In the genomic region with DNA sequence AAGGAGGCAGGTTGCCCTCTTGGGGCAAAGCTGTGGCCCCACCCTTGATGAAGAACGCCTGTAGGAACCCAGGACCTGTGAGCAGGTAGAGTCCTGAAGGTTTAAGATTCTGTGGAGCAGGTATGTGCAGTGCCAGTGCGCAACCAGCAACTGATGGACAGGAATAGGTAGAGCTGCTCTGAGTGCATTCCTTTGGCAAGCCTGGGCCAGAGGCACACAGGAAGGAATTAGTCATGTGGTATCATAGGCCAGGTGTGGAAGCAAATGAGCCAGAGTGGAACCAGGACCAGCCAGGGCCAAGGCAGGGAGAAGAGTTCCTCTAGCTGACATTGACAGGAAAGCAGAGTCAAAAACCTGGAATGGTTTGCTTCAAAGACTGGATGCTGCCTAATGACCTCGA, we compare ENCODE assay signal across 17 cellular contexts. TPM values are rescaled to one million over a fixed set of nuclear protein-coding genes. Genes with fewer than 3 reads are reported as not detected.
DNase-seq lines count a peak whose midpoint lies in the region; ATAC-seq, FAIRE-seq and TF ChIP-seq lines count a peak whose summit lies in the region.
"Had no signal": no experiment of that assay in that cellular context is flagged by ENCODE, and none has a peak within 500 bp of the region (broad histone marks: within the 10 kb centered on the region; RNA-seq: fewer than 3 reads in every experiment).

No MANE protein-coding gene starts in this region.

- intact Hi-C loops in Caco-2 (cut with micrococcal nuclease; ENCODE audit: unreplicated experiment) = no loop called here

- H3K9ac ChIP-seq in astrocyte (ENCODE audit: low read length) = no peak overlapping the region

- H3K9me3 ChIP-seq in Caco-2 (no peaks in the 10 kb centered on the region), astrocyte (ENCODE audit: insufficient read depth, low read depth, low read length) (no peaks in the 10 kb centered on the region)
- H3K9me3 ChIP-seq: spleen had no signal

- peak; percentile 16 to 48 for DNase-seq in Caco-2
- no peak for DNase-seq in astrocyte (ENCODE audit: low read depth)
- no peak for DNase-seq in natural killer cell treated with Interleukin-12 subunit alpha and Interleukin-12 subunit beta and Interleukin-15 and Interleukin-18, amount 100 ng/mL, for 72 hours (ENCODE audit: low spot score)
- DNase-seq in middle frontal gyrus (ENCODE audit: extremely low spot score, low spot score) = no peak
- DNase-seq in erythroblast (lab: John Stamatoyannopoulos, UW) = no peak
- DNase-seq in D721Med (ENCODE audit: insufficient read length, low spot score) = no peak
- DNase-seq: DMS79 treated with DMSO at 0.1 percent for 48 hours; foreskin melanocyte; H7; mesendoderm; NCI-H2029 treated with DMSO at 0.1 percent for 48 hours; spleen; stimulated activated naive CD4-positive, alpha-beta T cell had no signal

- no peak overlapping the region for H2AFZ ChIP-seq in astrocyte (ENCODE audit: low read depth, low read length)

- no peaks in the 10 kb centered on the region for H3K36me3 ChIP-seq in Caco-2 (ENCODE audit: control insufficient read depth, insufficient read depth, low read length)
- no peaks in the 10 kb centered on the region for H3K36me3 ChIP-seq in astrocyte (ENCODE audit: insufficient read depth, low read length)

- TF ChIP-seq POLR2A in erythroblast (IDR thresholded peaks at IDR 0.05; ENCODE audit: low read length) = no peak

- POLR2A ChIA-PET in Caco-2 (lab: Charles Lee) = no interaction called here

- no peak for FAIRE-seq in astrocyte (lab: Jason Lieb, UNC)
- no peak for FAIRE-seq in D721Med (lab: Jason Lieb, UNC)

- H4K20me1 ChIP-seq in astrocyte (ENCODE audit: insufficient read depth, low read length) = no peaks in the 10 kb centered on the region

- H3K79me2 ChIP-seq in astrocyte (ENCODE audit: insufficient read depth, low read length) = peaks cover 9% of the 10 kb centered on the region

- no peak overlapping the region for H3K27ac ChIP-seq in astrocyte (ENCODE audit: low read depth, low read length)
- H3K27ac ChIP-seq: spleen had no signal

- BruUV-seq in Caco-2 (replicated peaks; lab: Mats Ljungman, UMichigan) = no TSS peak

- H3K36me3 Mint-ChIP-seq in Caco-2 (ENCODE audit: insufficient read depth, unreplicated experiment) (peaks cover 33% of the 10 kb centered on the region), IgD-negative memory B cell (peaks cover 2% of the 10 kb centered on the region), astrocyte (ENCODE audit: low read depth, unreplicated experiment) (peaks cover 4% of the 10 kb centered on the region)
- no peaks in the 10 kb centered on the region for H3K36me3 Mint-ChIP-seq in natural killer cell treated with Interleukin-12 subunit alpha and Interleukin-12 subunit beta and Interleukin-15 and Interleukin-18, amount 100 ng/mL, for 72 hours

- CTCF ChIA-PET in Caco-2 (lab: Charles Lee) = no interaction called here

- no peak overlapping the region for H3K4me2 ChIP-seq in astrocyte (ENCODE audit: low read length)

- H3K27me3 ChIP-seq in Caco-2 (replicated peaks; ENCODE audit: control insufficient read depth, insufficient read depth, low read length) (no peaks in the 10 kb centered on the region), astrocyte (ENCODE audit: insufficient read depth, low read length) (no peaks in the 10 kb centered on the region)
- H3K27me3 ChIP-seq: spleen had no signal

- ATAC-seq in natural killer cell treated with Interleukin-12 subunit alpha and Interleukin-12 subunit beta and Interleukin-15 and Interleukin-18, amount 100 ng/mL, for 72 hours = no peak
- ATAC-seq in activated CD4-positive, CD25-positive, alpha-beta regulatory T cell treated with anti-CD3 and anti-CD28 coated beads, Interleukin-2, amount 50 U/mL, for 24 hours = no peak

- peaks cover 16% of the 10 kb centered on the region for H3K4me1 ChIP-seq in Caco-2
- peaks cover 6% of the 10 kb centered on the region for H3K4me1 ChIP-seq in astrocyte (ENCODE audit: insufficient read depth, low read length)

- no peak overlapping the region for H3K27ac Mint-ChIP-seq in Caco-2 (ENCODE audit: unreplicated experiment)
- H3K27ac Mint-ChIP-seq in IgD-negative memory B cell = peak overlapping the region in 1 of 3 donors; percentile 43
- H3K27ac Mint-ChIP-seq in astrocyte (ENCODE audit: unreplicated experiment) = no peak overlapping the region
- peak overlapping the region in 1 of 2 donors; percentile 34 for H3K27ac Mint-ChIP-seq in natural killer cell treated with Interleukin-12 subunit alpha and Interleukin-12 subunit beta and Interleukin-15 and Interleukin-18, amount 100 ng/mL, for 72 hours

- H3K4me3 ChIP-seq in Caco-2 (ENCODE audit: low read depth, low read length) = no peak overlapping the region
- H3K4me3 ChIP-seq in astrocyte (ENCODE audit: insufficient read depth, low read depth, low read length) = no peak overlapping the region

- H3K27me3 Mint-ChIP-seq in Caco-2 (ENCODE audit: insufficient read depth, unreplicated experiment) (no peaks in the 10 kb centered on the region), IgD-negative memory B cell (no peaks in the 10 kb centered on the region), astrocyte (ENCODE audit: low read depth, unreplicated experiment) (no peaks in the 10 kb centered on the region)
- no peaks in the 10 kb centered on the region for H3K27me3 Mint-ChIP-seq in natural killer cell treated with Interleukin-12 subunit alpha and Interleukin-12 subunit beta and Interleukin-15 and Interleukin-18, amount 100 ng/mL, for 72 hours

- no peaks in the 10 kb centered on the region for H3K9me3 Mint-ChIP-seq in Caco-2 (ENCODE audit: unreplicated experiment)
- no peaks in the 10 kb centered on the region for H3K9me3 Mint-ChIP-seq in IgD-negative memory B cell
- H3K9me3 Mint-ChIP-seq in astrocyte (ENCODE audit: unreplicated experiment) = no peaks in the 10 kb centered on the region
- no peaks in the 10 kb centered on the region for H3K9me3 Mint-ChIP-seq in natural killer cell treated with Interleukin-12 subunit alpha and Interleukin-12 subunit beta and Interleukin-15 and Interleukin-18, amount 100 ng/mL, for 72 hours

- H3K4me1 Mint-ChIP-seq in Caco-2 (ENCODE audit: low read depth, unreplicated experiment) = peaks cover 7% of the 10 kb centered on the region
- H3K4me1 Mint-ChIP-seq in IgD-negative memory B cell = peaks cover 11 to 16% (median 11%) of the 10 kb centered on the region in 3 donors
- no peaks in the 10 kb centered on the region for H3K4me1 Mint-ChIP-seq in astrocyte (ENCODE audit: low read depth, unreplicated experiment)
- H3K4me1 Mint-ChIP-seq in natural killer cell treated with Interleukin-12 subunit alpha and Interleukin-12 subunit beta and Interleukin-15 and Interleukin-18, amount 100 ng/mL, for 72 hours (ENCODE audit: low read depth in 2 of 2) = peaks cover 28 to 35% of the 10 kb centered on the region in 2 donors

- TF ChIP-seq CTCF in Caco-2 (IDR thresholded peaks at IDR 0.05; ENCODE audit: insufficient read depth in 1 of 2, low read depth in 1 of 2, low read length in 1 of 2, severe bottlenecking in 1 of 2, unreplicated experiment in 1 of 2) (no peak), astrocyte (IDR thresholded peaks at IDR 0.05; ENCODE audit: insufficient read depth, low read depth, low read length) (no peak), D721Med (IDR thresholded peaks at IDR 0.05; ENCODE audit: insufficient read depth, missing control alignments) (no peak)

- peak overlapping the region; percentile 76 for H3K4me3 Mint-ChIP-seq in Caco-2 (ENCODE audit: unreplicated experiment)
- peak overlapping the region; percentile 18 to 88 (median 66) for H3K4me3 Mint-ChIP-seq in IgD-negative memory B cell
- peak overlapping the region; percentile 81 for H3K4me3 Mint-ChIP-seq in astrocyte (ENCODE audit: unreplicated experiment)
- peak overlapping the region; percentile 92 for H3K4me3 Mint-ChIP-seq in natural killer cell treated with Interleukin-12 subunit alpha and Interleukin-12 subunit beta and Interleukin-15 and Interleukin-18, amount 100 ng/mL, for 72 hours

RNA-seq across cellular contexts. Expression of a gene that starts 1.4 kb away (rescaled TPM):
- total RNA-seq in Caco-2 (2022) (8.1 and 8.6 TPM in 2 replicates), astrocyte (2.5 and 2.9 TPM in 2 replicates)
- polyA plus RNA-seq in IgD-negative memory B cell = 3.1 TPM
- total RNA-seq in natural killer cell treated with Interleukin-12 subunit alpha and Interleukin-12 subunit beta and Interleukin-15 and Interleukin-18, amount 100 ng/mL, for 72 hours = 10 to 100 TPM in 1 of 2 donors, 1 to 10 TPM in 1; 3.7 to 14.9 TPM
- total RNA-seq: SK-MEL-5 had no signal

RNA-seq across cellular contexts. Expression of a gene that starts 39.1 kb away (rescaled TPM):
- not detected in 2 replicates for total RNA-seq in Caco-2 (2022)
- polyA plus RNA-seq in IgD-negative memory B cell = not detected
- total RNA-seq in astrocyte = not detected in 2 replicates
- total RNA-seq in natural killer cell treated with Interleukin-12 subunit alpha and Interleukin-12 subunit beta and Interleukin-15 and Interleukin-18, amount 100 ng/mL, for 72 hours = under 1 TPM in 1 of 2 donors, not detected in 1; 0.50 TPM
- total RNA-seq: cerebellum, SK-MEL-5, spleen had no signal
- polyA plus RNA-seq: spleen had no signal

Comparison
In these comparisons a context has a peak if more than half of its experiments do, and no peak if none do; other contexts are left out.
1. DNase-seq: peak in Caco-2 (2 of 2); none in astrocyte (single experiment), natural killer cell treated with Interleukin-12 subunit alpha and Interleukin-12 subunit beta and Interleukin-15 and Interleukin-18, amount 100 ng/mL, for 72 hours (single experiment), middle frontal gyrus (single experiment), erythroblast (0 of 2) and D721Med (single experiment).
2. Peak in every context shown above with its lines, with median percentiles within 50 percentile points of each other: H3K4me3 Mint-ChIP-seq.